ENCODE assay signal across 25 cellular contexts in genomic region chr7:43470110-43470509, GRCh38.
"Had no signal": no experiment of that assay in that cellular context is flagged by ENCODE, and none has a peak within 500 bp of the region (broad histone marks: within the 10 kb centered on the region; RNA-seq: fewer than 3 reads in every experiment).

No MANE protein-coding gene starts in this region.

- H3K4me3 ChIP-seq: MG63, SJCRH30, SK-N-MC had no signal

- ATAC-seq: activated CD8-positive, alpha-beta T cell treated with anti-CD3 and anti-CD28 coated beads, Interleukin-2, amount 10 ng/mL, durations not matched to agents 7 days and 5 days; activated naive CD8-positive, alpha-beta T cell treated with anti-CD3 and anti-CD28 coated beads, Interleukin-2, amount 50 U/mL, for 24 hours; activated T-cell treated with anti-CD3 and anti-CD28 coated beads, Interleukin-2, amount 50 U/mL, for 4 hours had no signal

- H3K36me3 ChIP-seq: brain microvascular endothelial cell, MG63, SJCRH30 had no signal

- H3K4me1 ChIP-seq: SJCRH30 had no signal

- H3K27me3 ChIP-seq: brain microvascular endothelial cell, MG63 had no signal

- DNase-seq: activated CD4-positive, alpha-beta T cell treated with anti-CD3 and anti-CD28 coated beads, Interleukin-2, amount 10 ng/mL, durations not matched to agents 24 days and 14 days; activated CD4-positive, alpha-beta T cell treated with anti-CD3 and anti-CD28 coated beads, Interleukin-2, amount 50 U/mL, for 4 hours; activated CD8-positive, alpha-beta T cell treated with anti-CD3 and anti-CD28 coated beads, Interleukin-2, amount 10 ng/mL, durations not matched to agents 7 days and 5 days; activated naive CD4-positive, alpha-beta T cell treated with anti-CD3 and anti-CD28 coated beads, Interleukin-2, amount 10 ng/mL, durations not matched to agents 7 days and 5 days; activated naive CD8-positive, alpha-beta T cell treated with anti-CD3 and anti-CD28 coated beads, Interleukin-2, amount 50 U/mL, for 24 hours; activated T-cell treated with anti-CD3 and anti-CD28 coated beads, Interleukin-2, amount 50 U/mL, for 4 hours; amniotic stem cell; aorta; brain microvascular endothelial cell; central memory CD4-positive, alpha-beta T cell; Kasumi-1; KG1; MG63; NCI-H1048; NCI-H1436 treated with DMSO at 0.1 percent for 48 hours; NCI-H1694 treated with DMSO at 0.1 percent for 48 hours; NCI-H2029; NCI-H345; NCI-H526; NCI-H748 treated with DMSO at 0.1 percent for 48 hours; SHP77; SJCRH30; T1000 had no signal

- H3K9me3 ChIP-seq: MG63, SJCRH30 had no signal

- H3K27ac ChIP-seq: brain microvascular endothelial cell, SJCRH30, SK-N-MC had no signal

- FAIRE-seq: colon had no signal
